7 cellular contexts compared by ENCODE assay signal in genomic region chrX:124299323-124299722, GRCh38. TPM values are rescaled to one million over a fixed set of nuclear protein-coding genes. Genes with fewer than 3 reads are reported as not detected.
"Had no signal": no experiment of that assay in that cellular context is flagged by ENCODE, and none has a peak within 500 bp of the region (broad histone marks: within the 10 kb centered on the region; RNA-seq: fewer than 3 reads in every experiment).

No MANE protein-coding gene starts in this region.

RNA-seq across cellular contexts. Expression of gene TEX13D, which starts 33.1 kb away (rescaled TPM):
- total RNA-seq: GM23248, GM23338, H4, H7, HFFc6 had no signal
- polyA plus RNA-seq: GM23338 had no signal

RNA-seq across cellular contexts. Expression of gene SH2D1A, which starts 47.0 kb away (rescaled TPM):
- total RNA-seq: GM23248, GM23338, H1, H4, H7, H9, HFFc6 had no signal
- polyA plus RNA-seq: GM23248, GM23338, H1 had no signal
